Comparison of ENCODE assay signal across 1 cellular context in genomic region chr12:66716522-66716921, GRCh38.
TF ChIP-seq lines count a peak whose summit lies in the region.

No MANE protein-coding gene starts in this region.

TF ChIP-seq in HEK293, 187 proteins besides CTCF, POLR2A, EP300 and RAD21 (continued from another document):
- no peak for TF ChIP-seq PRDM6 (tag by site-specific recombination; IDR thresholded peaks at IDR 0.05)
- TF ChIP-seq EGR2 (tag by site-specific recombination; IDR thresholded peaks at IDR 0.05; ENCODE audit: low read depth): 0 out of 2 replicates have a peak, but pooled peaks have one; percentile 9
- TF ChIP-seq, protein P1, sequence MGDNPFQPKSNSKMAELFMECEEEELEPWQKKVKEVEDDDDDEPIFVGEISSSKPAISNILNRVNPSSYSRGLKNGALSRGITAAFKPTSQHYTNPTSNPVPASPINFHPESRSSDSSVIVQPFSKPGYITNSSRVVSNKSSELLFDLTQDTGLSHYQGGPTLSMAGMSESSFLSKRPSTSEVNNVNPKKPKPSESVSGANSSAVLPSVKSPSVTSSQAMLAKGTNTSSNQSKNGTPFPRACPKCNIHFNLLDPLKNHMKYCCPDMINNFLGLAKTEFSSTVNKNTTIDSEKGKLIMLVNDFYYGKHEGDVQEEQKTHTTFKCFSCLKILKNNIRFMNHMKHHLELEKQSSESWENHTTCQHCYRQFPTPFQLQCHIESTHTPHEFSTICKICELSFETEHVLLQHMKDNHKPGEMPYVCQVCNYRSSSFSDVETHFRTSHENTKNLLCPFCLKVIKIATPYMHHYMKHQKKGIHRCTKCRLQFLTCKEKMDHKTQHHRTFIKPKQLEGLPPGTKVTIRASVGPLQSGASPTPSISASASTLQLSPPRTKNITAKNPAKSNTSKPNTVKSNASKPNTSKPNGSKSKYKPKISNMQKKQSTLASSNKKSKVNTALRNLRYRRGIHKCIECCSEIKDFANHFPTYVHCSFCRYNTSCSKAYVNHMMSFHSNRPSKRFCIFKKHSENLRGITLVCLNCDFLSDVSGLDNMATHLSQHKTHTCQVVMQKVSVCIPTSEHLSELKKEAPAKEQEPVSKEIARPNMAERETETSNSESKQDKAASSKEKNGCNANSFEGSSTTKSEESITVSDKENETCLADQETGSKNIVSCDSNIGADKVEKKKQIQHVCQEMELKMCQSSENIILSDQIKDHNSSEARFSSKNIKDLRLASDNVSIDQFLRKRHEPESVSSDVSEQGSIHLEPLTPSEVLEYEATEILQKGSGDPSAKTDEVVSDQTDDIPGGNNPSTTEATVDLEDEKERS (tag by site-specific recombination; IDR thresholded peaks at IDR 0.05): no peak
